Comparison of ENCODE assay signal across 1 cellular context in genomic region chr19:48481846-48482639, GRCh38.
TF ChIP-seq lines count a peak whose summit lies in the region.

No MANE protein-coding gene starts in this region.

TF ChIP-seq in GM23338, 12 proteins besides CTCF, POLR2A, EP300 and RAD21 (continued from another document):
- TF ChIP-seq ZNF462 (CRISPR knock-in tag; IDR thresholded peaks at IDR 0.05) = no peak
- no peak for TF ChIP-seq NANOG (IDR thresholded peaks at IDR 0.05; ENCODE audit: borderline replicate concordance)
- no peak for TF ChIP-seq ZNF331 (CRISPR knock-in tag; IDR thresholded peaks at IDR 0.05; ENCODE audit: low read depth)
- no peak for TF ChIP-seq STAT1 (IDR thresholded peaks at IDR 0.05; ENCODE audit: unreplicated experiment)
